In the genomic region with DNA sequence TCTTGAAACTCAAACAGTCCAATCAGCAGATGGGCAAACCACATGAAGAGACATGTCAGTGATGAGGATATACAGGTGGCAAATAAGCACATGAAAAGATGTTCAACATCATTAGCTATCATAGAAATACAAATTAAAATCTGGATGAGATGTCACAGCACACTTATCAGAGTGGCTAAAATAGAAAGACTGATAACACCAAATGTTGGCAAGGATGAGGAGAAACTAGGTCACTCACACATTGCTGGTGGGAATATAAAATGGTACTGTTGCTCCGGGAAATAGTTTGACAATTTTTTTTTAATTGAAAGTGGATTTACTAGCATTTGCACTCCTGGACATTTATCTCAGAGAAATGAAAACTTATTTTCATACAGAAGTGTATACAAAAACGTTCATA, we compare ENCODE assay signal across 10 cellular contexts. TPM values are rescaled to one million over a fixed set of nuclear protein-coding genes. Genes with fewer than 3 reads are reported as not detected.
"Had no signal": no experiment of that assay in that cellular context is flagged by ENCODE, and none has a peak within 500 bp of the region (broad histone marks: within the 10 kb centered on the region; RNA-seq: fewer than 3 reads in every experiment).

No MANE protein-coding gene starts in this region.

- FAIRE-seq: H1, H54, HTR-8/SVneo had no signal

- ATAC-seq: GM23338 had no signal

- H3K4me2 ChIP-seq: GM23338, KMS-11 had no signal

- H2AFZ ChIP-seq: GM23338 had no signal

- DNase-seq: H9, HCEC 1CT, KBM-7 had no signal

- H3K4me3 ChIP-seq: GM23338 had no signal

- H3K9ac ChIP-seq: KMS-11 had no signal

- H3K27ac ChIP-seq: KMS-11 had no signal

RNA-seq across cellular contexts. Expression of a gene that starts 8.4 kb away (rescaled TPM):
- total RNA-seq: GM23338, H9, HT-29 had no signal
- polyA plus RNA-seq: GM23338, IgD-negative memory B cell had no signal
